9 cellular contexts compared by ENCODE assay signal in the genomic region with DNA sequence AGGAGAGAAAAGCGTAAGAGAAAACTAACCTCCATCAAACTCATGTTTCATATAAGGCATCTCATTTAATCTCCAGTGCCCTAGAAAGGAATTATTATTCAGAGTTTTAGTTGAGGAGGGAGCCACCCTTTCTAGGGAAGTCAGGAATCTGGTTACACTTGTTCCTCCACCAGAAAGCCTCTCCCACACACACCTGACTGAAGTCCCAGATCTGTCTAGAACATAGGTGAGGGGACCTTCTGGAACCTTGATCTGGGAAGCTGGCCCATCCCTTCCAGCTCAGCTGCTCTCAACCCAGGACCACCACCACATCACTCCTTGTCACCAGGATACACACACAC. TPM values are rescaled to one million over a fixed set of nuclear protein-coding genes. Genes with fewer than 3 reads are reported as not detected.
A peak's percentile ranks its signal among the peaks of the same experiment; 100 is the strongest.
DNase-seq lines count a peak whose midpoint lies in the region; ATAC-seq, FAIRE-seq and TF ChIP-seq lines count a peak whose summit lies in the region.
"Had no signal": no experiment of that assay in that cellular context is flagged by ENCODE, and none has a peak within 500 bp of the region (broad histone marks: within the 10 kb centered on the region; RNA-seq: fewer than 3 reads in every experiment).

No MANE protein-coding gene starts in this region.

- POLR2A ChIA-PET in PC-3 (lab: Charles Lee; ENCODE audit: unreplicated experiment): no interaction called here

- BruUV-seq in PC-3 (replicated peaks; lab: Mats Ljungman, UMichigan): no TSS peak

- H3K27me3 ChIP-seq in PC-3 (ENCODE audit: low read length): no peaks in the 10 kb centered on the region
- H3K27me3 ChIP-seq in esophagus (ENCODE audit: control insufficient read depth in 1 of 2, insufficient read depth in 2 of 2, low read length in 2 of 2): no peaks in the 10 kb centered on the region
- H3K27me3 ChIP-seq: ovary had no signal

- H3K27ac ChIP-seq in PC-3 (ENCODE audit: low read length) (peak overlapping the region; percentile 34; the same call in 1 of the 2 replicates), esophagus (ENCODE audit: low read depth in 2 of 2, low read length in 1 of 2) (peak overlapping the region; percentile 97), skin epidermis (peak overlapping the region in 20 of 21 experiments; percentile 84 to 99 (median 92))
- H3K27ac ChIP-seq: ovary had no signal

- no peak overlapping the region for H3K9ac ChIP-seq in PC-3 (ENCODE audit: low read length)

- CTCF ChIA-PET in PC-3 (lab: Charles Lee): no interaction called here

- H4K20me1 ChIP-seq in PC-3 (ENCODE audit: low read length): no peaks in the 10 kb centered on the region

- H3K4me2 ChIP-seq in PC-3 (ENCODE audit: low read length): peak overlapping the region; percentile 85

- H3K36me3 ChIP-seq in PC-3 (ENCODE audit: low read depth, low read length) (no peaks in the 10 kb centered on the region), esophagus (ENCODE audit: control insufficient read depth in 2 of 2, insufficient read depth in 2 of 2, low read length in 1 of 2) (peaks cover 0 to 8% of the 10 kb centered on the region in 2 donors)
- H3K36me3 ChIP-seq: ovary had no signal

- no peaks in the 10 kb centered on the region for H3K79me2 ChIP-seq in PC-3 (ENCODE audit: low read length)

- ATAC-seq in PC-3: peak; percentile 15; the same call in 1 of the 2 replicates

- H3K9me3 ChIP-seq in PC-3 (ENCODE audit: low read length) (no peaks in the 10 kb centered on the region), esophagus (ENCODE audit: control insufficient read depth in 2 of 2, insufficient read depth in 1 of 2, low read depth in 1 of 2, low read length in 1 of 2) (no peaks in the 10 kb centered on the region)
- H3K9me3 ChIP-seq: ovary had no signal

- WGBS in esophagus, 2 donors: 74 to 76% methylated on average over 1 of the region's 1 CpG

- TF ChIP-seq CTCF in GM12865 (IDR thresholded peaks at IDR 0.05; ENCODE audit: insufficient read depth, low read depth, low read length, missing control alignments) (no peak), PC-3 (conservative IDR thresholded peaks at IDR 0.05; ENCODE audit: low read depth, low read length) (no peak)

- H3K4me1 ChIP-seq in PC-3 (ENCODE audit: insufficient read depth, low read length): peaks cover 26% of the 10 kb centered on the region
- H3K4me1 ChIP-seq in esophagus (ENCODE audit: control insufficient read depth in 2 of 2, insufficient read depth in 2 of 2, low read length in 1 of 2): peaks cover 2 to 11% of the 10 kb centered on the region in 2 donors

- FAIRE-seq in HTR-8/SVneo (lab: Jason Lieb, UNC): no peak

- H3F3A ChIP-seq in PC-3 (ENCODE audit: low read length, unreplicated experiment): no peaks in the 10 kb centered on the region

- intact Hi-C loops in PC-3 (cut with micrococcal nuclease): no loop called here

- DNase-seq in GM12865 (ENCODE audit: low read depth) (no peak), PC-3 (peak; percentile 76), SKM-1 treated with dmso at 0.1 percent for 144 hours (lab: John Stamatoyannopoulos, UW; ENCODE audit: unreplicated experiment) (no peak), HTR-8/SVneo (ENCODE audit: insufficient read length, low spot score) (no peak)
- DNase-seq in activated CD4-positive, CD25-positive, alpha-beta regulatory T cell (lab: John Stamatoyannopoulos, UW): no peak
- DNase-seq: activated CD8-positive, alpha-beta memory T cell treated with anti-CD3 and anti-CD28 coated beads, Interleukin-2, amount 50 U/mL, for 4 hours; ovary had no signal

- no peaks in the 10 kb centered on the region for H3K9me2 ChIP-seq in PC-3 (replicated peaks; ENCODE audit: low read length)

- H3K4me3 ChIP-seq in GM12865 (ENCODE audit: low read depth, low read length) (peak overlapping the region; percentile 74), PC-3 (ENCODE audit: low read length) (no peak overlapping the region), esophagus (ENCODE audit: low read depth in 1 of 2, low read length in 2 of 2) (peak overlapping the region in 1 of 2 donors; percentile 83), skin epidermis (peak overlapping the region in 1 of 7 experiments; percentile 72)
- H3K4me3 ChIP-seq: ovary had no signal

- H2AFZ ChIP-seq in PC-3 (ENCODE audit: low read length): no peak overlapping the region

RNA-seq across cellular contexts. Expression of a gene that starts 1.9 kb away (rescaled TPM):
- 3.2 and 4.0 TPM in 2 replicates for total RNA-seq in PC-3 (2014; rRNA removed)
- 10 to 100 TPM; 39.1 to 54.8 TPM for polyA plus RNA-seq in esophagus

RNA-seq across cellular contexts. Expression of a gene that starts 25.2 kb away (rescaled TPM):
- total RNA-seq in PC-3 (2014; rRNA removed): 0.55 TPM in 1 of 2 replicates, not detected in the other
- polyA plus RNA-seq in esophagus: under 1 TPM; 0.28 to 0.49 TPM

Comparison
In these comparisons a context has a peak if more than half of its experiments do, and no peak if none do; other contexts are left out.
1. H3K27ac ChIP-seq: peak in every context shown above with its lines; median percentile 97 in esophagus; 92 in skin epidermis; 34 in PC-3.